ENCODE assay signal across 8 cellular contexts in genomic region chr1:207866471-207867135, GRCh38. TPM values are rescaled to one million over a fixed set of nuclear protein-coding genes. Genes with fewer than 3 reads are reported as not detected.
A peak's percentile ranks its signal among the peaks of the same experiment; 100 is the strongest.
DNase-seq lines count a peak whose midpoint lies in the region; ATAC-seq and TF ChIP-seq lines count a peak whose summit lies in the region.

No MANE protein-coding gene starts in this region.

- H3K4me3 ChIP-seq in mesenchymal stem cell (ENCODE audit: insufficient read depth in 1 of 2, low read depth in 1 of 2, low read length in 2 of 2), result no peak overlapping the region

- no peak overlapping the region for H3K18ac ChIP-seq in mesenchymal stem cell (ENCODE audit: low read depth in 1 of 2, low read length in 2 of 2)

- H3K23ac ChIP-seq in mesenchymal stem cell (ENCODE audit: low read length in 2 of 2), result no peak overlapping the region

- H3K36me3 Mint-ChIP-seq in central memory CD8-positive, alpha-beta T cell (ENCODE audit: insufficient read depth), result peaks cover 39% of the 10 kb centered on the region
- no peaks in the 10 kb centered on the region for H3K36me3 Mint-ChIP-seq in type B pancreatic cell

- no peaks in the 10 kb centered on the region for H3K27me3 Mint-ChIP-seq in central memory CD8-positive, alpha-beta T cell
- no peaks in the 10 kb centered on the region for H3K27me3 Mint-ChIP-seq in type B pancreatic cell

- H4K91ac ChIP-seq in mesenchymal stem cell (ENCODE audit: low read length), result no peak overlapping the region

- no peak overlapping the region for H2BK120ac ChIP-seq in mesenchymal stem cell (ENCODE audit: low read depth, low read length)

- no peak overlapping the region for H2AK5ac ChIP-seq in mesenchymal stem cell (ENCODE audit: low read length, severe bottlenecking)

- no peak overlapping the region for H3K27ac ChIP-seq in mesenchymal stem cell (ENCODE audit: low read length, poor library complexity, severe bottlenecking)

- H3K4me1 Mint-ChIP-seq in central memory CD8-positive, alpha-beta T cell, result peaks cover 81% of the 10 kb centered on the region
- peaks cover 20% of the 10 kb centered on the region for H3K4me1 Mint-ChIP-seq in type B pancreatic cell (ENCODE audit: unreplicated experiment)

- H3K27ac Mint-ChIP-seq in central memory CD8-positive, alpha-beta T cell (ENCODE audit: low read depth), result peak overlapping the region; percentile 86
- no peak overlapping the region for H3K27ac Mint-ChIP-seq in type B pancreatic cell

- peaks cover 3 to 15% of the 10 kb centered on the region in 2 experiments for H3K36me3 ChIP-seq in mesenchymal stem cell (ENCODE audit: control insufficient read depth in 1 of 2, insufficient read depth in 2 of 2, low read depth in 1 of 2, low read length in 2 of 2)

- H3K4me1 ChIP-seq in mesenchymal stem cell (ENCODE audit: control insufficient read depth, insufficient read depth, low read depth, low read length), result peaks cover 15% of the 10 kb centered on the region

- no peak overlapping the region for H3K4ac ChIP-seq in mesenchymal stem cell (ENCODE audit: low read depth in 1 of 2, low read length in 2 of 2)

- no peaks in the 10 kb centered on the region for H3K9me3 ChIP-seq in mesenchymal stem cell (ENCODE audit: control insufficient read depth, low read length)

- no peak overlapping the region for H2AFZ ChIP-seq in mesenchymal stem cell (ENCODE audit: low read depth, low read length)

- no peak overlapping the region for H4K8ac ChIP-seq in mesenchymal stem cell (ENCODE audit: low read length)

- H3K4me2 ChIP-seq in mesenchymal stem cell (ENCODE audit: low read length, poor library complexity, severe bottlenecking), result no peak overlapping the region

- H3K9me3 Mint-ChIP-seq in central memory CD8-positive, alpha-beta T cell, result no peaks in the 10 kb centered on the region
- no peaks in the 10 kb centered on the region for H3K9me3 Mint-ChIP-seq in type B pancreatic cell

- no peak for ATAC-seq in central memory CD8-positive, alpha-beta T cell (replicated peaks; ENCODE audit: extremely low read depth, poor library complexity, severe bottlenecking)
- no peak for ATAC-seq in GM18520 (IDR thresholded peaks at IDR 0.05; ENCODE audit: unreplicated experiment)
- ATAC-seq in HG03439 (IDR thresholded peaks at IDR 0.05; ENCODE audit: unreplicated experiment), result no peak

- H2BK15ac ChIP-seq in mesenchymal stem cell (ENCODE audit: low read depth, poor library complexity, severe bottlenecking), result no peak overlapping the region

- H3K79me1 ChIP-seq in mesenchymal stem cell (replicated peaks; ENCODE audit: low read length, poor library complexity, severe bottlenecking), result peaks cover 10% of the 10 kb centered on the region

- WGBS in mesenchymal stem cell, result 91% methylated on average over 6 of the region's 9 CpGs

- DNase-seq in stimulated activated CD4-positive, alpha-beta T cell treated with anti-CD3 and anti-CD28 coated beads, Interleukin-15, amount 100 ng/mL, for 24 hours, result peak; percentile 68
- DNase-seq in stimulated activated CD4-positive, alpha-beta T cell treated with anti-CD3 and anti-CD28 coated beads, Interleukin-12 subunit alpha, Interleukin-12 subunit beta, amount 100 ng/mL, for 4 hours, result no peak
- no peak for DNase-seq in central memory CD8-positive, alpha-beta T cell (ENCODE audit: low spot score in 2 of 2)
- peak; percentile 78 for DNase-seq in mesenchymal stem cell
- no peak for DNase-seq in type B pancreatic cell (ENCODE audit: extremely low spot score, unreplicated experiment)
- no peak for DNase-seq in NK-92 (lab: John Stamatoyannopoulos, UW; ENCODE audit: unreplicated experiment)

- H3K27me3 ChIP-seq in mesenchymal stem cell (ENCODE audit: control insufficient read depth in 1 of 2, insufficient read depth in 1 of 2, low read length in 2 of 2), result no peaks in the 10 kb centered on the region

- H2BK5ac ChIP-seq in mesenchymal stem cell (ENCODE audit: low read depth, low read length, poor library complexity, severe bottlenecking), result no peak overlapping the region

- H3K14ac ChIP-seq in mesenchymal stem cell (ENCODE audit: low read length in 2 of 2), result no peak overlapping the region

- H3K4me3 Mint-ChIP-seq in central memory CD8-positive, alpha-beta T cell, result peak overlapping the region; percentile 95
- H3K4me3 Mint-ChIP-seq in type B pancreatic cell, result peak overlapping the region; percentile 69

- H3K9ac ChIP-seq in mesenchymal stem cell (ENCODE audit: low read length), result peak overlapping the region; percentile 87

- no peak overlapping the region for H2BK12ac ChIP-seq in mesenchymal stem cell (ENCODE audit: low read length in 2 of 2)

- no peak for TF ChIP-seq CTCF in type B pancreatic cell (conservative IDR thresholded peaks at IDR 0.05)

RNA-seq across cellular contexts. Expression of gene CD34, which starts 44.3 kb away (rescaled TPM):
- polyA plus RNA-seq in mesenchymal stem cell (2013, experiment 1 of 2), result 0.10 TPM
- polyA plus RNA-seq in mesenchymal stem cell (2013, experiment 2 of 2), result 0.10 TPM
- total RNA-seq in type B pancreatic cell (ENCODE audit: low replicate concordance), result 0.34 TPM in 1 of 2 replicates, not detected in the other

Comparison
In these comparisons a context has a peak if more than half of its experiments do, and no peak if none do; other contexts are left out.
1. DNase-seq: peak in stimulated activated CD4-positive, alpha-beta T cell treated with anti-CD3 and anti-CD28 coated beads, Interleukin-15, amount 100 ng/mL, for 24 hours (single experiment) and mesenchymal stem cell (single experiment); none in stimulated activated CD4-positive, alpha-beta T cell treated with anti-CD3 and anti-CD28 coated beads, Interleukin-12 subunit alpha, Interleukin-12 subunit beta, amount 100 ng/mL, for 4 hours (single experiment), central memory CD8-positive, alpha-beta T cell (0 of 2), type B pancreatic cell (single experiment) and NK-92 (single experiment).